Comparison of ENCODE assay signal across 9 cellular contexts in genomic region chr10:59234814-59235429, GRCh38. TPM values are rescaled to one million over a fixed set of nuclear protein-coding genes. Genes with fewer than 3 reads are reported as not detected.
A peak's percentile ranks its signal among the peaks of the same experiment; 100 is the strongest.
DNase-seq lines count a peak whose midpoint lies in the region; ATAC-seq, FAIRE-seq and TF ChIP-seq lines count a peak whose summit lies in the region.
"Had no signal": no experiment of that assay in that cellular context is flagged by ENCODE, and none has a peak within 500 bp of the region (broad histone marks: within the 10 kb centered on the region; RNA-seq: fewer than 3 reads in every experiment).

No MANE protein-coding gene starts in this region.

- no peak overlapping the region for H2AK5ac ChIP-seq in mesendoderm (ENCODE audit: low read length)

- H3K9ac ChIP-seq in MM.1S (ENCODE audit: low read length) = no peak overlapping the region
- no peak overlapping the region for H3K9ac ChIP-seq in K562 (ENCODE audit: insufficient read depth in 1 of 2, low read depth in 2 of 2, low read length in 2 of 2)
- H3K9ac ChIP-seq in mesendoderm (ENCODE audit: low read length) = no peak overlapping the region

- peak; percentile 58 for FAIRE-seq in K562 (lab: Jason Lieb, UNC)

- H3K79me2 ChIP-seq in MM.1S (ENCODE audit: low read length) (no peaks in the 10 kb centered on the region), K562 (ENCODE audit: control insufficient read depth, insufficient read depth, low read length) (no peaks in the 10 kb centered on the region), mesendoderm (ENCODE audit: control insufficient read depth, insufficient read depth, low read length) (no peaks in the 10 kb centered on the region)

- no peaks in the 10 kb centered on the region for H3K9me3 Mint-ChIP-seq in CD4-positive, alpha-beta T cell

- BruUV-seq in K562 (replicated peaks; lab: Mats Ljungman, UMichigan) = no TSS peak

- no peaks in the 10 kb centered on the region for H3K9me2 ChIP-seq in MM.1S (replicated peaks; ENCODE audit: insufficient read depth, low read length)

- no peaks in the 10 kb centered on the region for H3K79me1 ChIP-seq in mesendoderm (ENCODE audit: low read length)

- H4K8ac ChIP-seq in mesendoderm (ENCODE audit: low read depth, low read length) = no peak overlapping the region

- H3K27me3 ChIP-seq in MM.1S (replicated peaks; ENCODE audit: insufficient read depth, low read length) (no peaks in the 10 kb centered on the region), K562 (ENCODE audit: control insufficient read depth in 2 of 2, insufficient read depth in 2 of 2, low read length in 2 of 2) (no peaks in the 10 kb centered on the region), mesendoderm (ENCODE audit: insufficient read depth, low read length, poor library complexity) (no peaks in the 10 kb centered on the region)
- H3K27me3 ChIP-seq in CD4-positive, alpha-beta T cell (ENCODE audit: control insufficient read depth, insufficient read depth, low read length) = no peaks in the 10 kb centered on the region

- H3K4me1 ChIP-seq in MM.1S (ENCODE audit: low read length) = no peaks in the 10 kb centered on the region
- no peaks in the 10 kb centered on the region for H3K4me1 ChIP-seq in K562 (replicated peaks in 1 of 2; ENCODE audit: control insufficient read depth in 2 of 2, insufficient read depth in 2 of 2, low read length in 2 of 2)
- H3K4me1 ChIP-seq in mesendoderm (ENCODE audit: control insufficient read depth, low read depth, low read length) = no peaks in the 10 kb centered on the region

- in situ Hi-C loops in K562 (cut with MboI) = no loop called here

- TF ChIP-seq RAD21 in K562 (CRISPR knock-in tag; conservative IDR thresholded peaks at IDR 0.05 in 1 of 2, IDR thresholded peaks at IDR 0.05 in 1 of 2) = peak in 1 of 2 experiments; percentile 28; a peak in 1 of 4 replicates

- no peak for ATAC-seq in K562
- no peak for ATAC-seq in CD4-positive, alpha-beta T cell (ENCODE audit: poor library complexity)
- ATAC-seq in HG03097 (IDR thresholded peaks at IDR 0.05; ENCODE audit: low FRiP score, unreplicated experiment) = no peak

- H3K9me1 ChIP-seq in K562 (ENCODE audit: control insufficient read depth, insufficient read depth, low read length) = no peaks in the 10 kb centered on the region

- no peak overlapping the region for H3K56ac ChIP-seq in mesendoderm (ENCODE audit: low read length)

- H3K36me3 ChIP-seq in MM.1S (replicated peaks; ENCODE audit: insufficient read depth, low read length) = no peaks in the 10 kb centered on the region
- H3K36me3 ChIP-seq in K562 (ENCODE audit: control insufficient read depth, insufficient read depth, low read length) = no peaks in the 10 kb centered on the region
- H3K36me3 ChIP-seq in mesendoderm (ENCODE audit: control insufficient read depth, insufficient read depth, low read length) = no peaks in the 10 kb centered on the region

- no peaks in the 10 kb centered on the region for H3K4me1 Mint-ChIP-seq in CD4-positive, alpha-beta T cell (ENCODE audit: low read depth)
- H3K4me1 Mint-ChIP-seq: CD4-positive, CD25-positive, alpha-beta regulatory T cell had no signal

- no peaks in the 10 kb centered on the region for H3F3A ChIP-seq in MM.1S (ENCODE audit: insufficient read depth, low read length)

- no peaks in the 10 kb centered on the region for H3K27me3 Mint-ChIP-seq in CD4-positive, alpha-beta T cell
- H3K27me3 Mint-ChIP-seq: CD4-positive, CD25-positive, alpha-beta regulatory T cell had no signal

- no peak for TF ChIP-seq POLR2A in K562 (conservative IDR thresholded peaks at IDR 0.05)

- H3K23ac ChIP-seq in mesendoderm (ENCODE audit: low read length) = no peak overlapping the region

- intact Hi-C loops in K562 (cut with micrococcal nuclease) = no loop called here
- intact Hi-C loops in CD4-positive, alpha-beta T cell (cut with DNase I, micrococcal nuclease) = no loop called here

- H3K4me3 Mint-ChIP-seq in CD4-positive, alpha-beta T cell = no peak overlapping the region
- H3K4me3 Mint-ChIP-seq: CD4-positive, CD25-positive, alpha-beta regulatory T cell had no signal

- DNase-seq in NCI-H1092 treated with DMSO at 0.1 percent for 48 hours (lab: John Stamatoyannopoulos, UW) (peak; percentile 6), NCI-H1092 (lab: John Stamatoyannopoulos, UW) (no peak), MM.1S (peak; percentile 29), K562 (ENCODE audit: extremely low read depth in 1 of 4, low spot score in 3 of 4) (peak in 1 of 4 experiments; percentile 8), mesendoderm (peak; percentile 31), activated T-cell treated with anti-CD3 and anti-CD28 coated beads for 4 hours (no peak)
- DNase-seq in CD4-positive, alpha-beta T cell = no peak

- no peak overlapping the region for H2AFZ ChIP-seq in MM.1S (ENCODE audit: low read length)
- no peak overlapping the region for H2AFZ ChIP-seq in K562 (ENCODE audit: low read depth, low read length)

- POLR2A ChIA-PET in K562 (lab: Yijun Ruan, JAX) = no interaction called here
- POLR2A ChIA-PET in CD4-positive, alpha-beta T cell (lab: Charles Lee) = no interaction called here

- no peak overlapping the region for H3K4ac ChIP-seq in mesendoderm (ENCODE audit: low read depth, low read length)

- H3K27ac Mint-ChIP-seq in CD4-positive, alpha-beta T cell = no peak overlapping the region
- H3K27ac Mint-ChIP-seq: CD4-positive, CD25-positive, alpha-beta regulatory T cell had no signal

- TF ChIP-seq CTCF in MM.1S (IDR thresholded peaks at IDR 0.05; ENCODE audit: low read length) (peak; percentile 63), K562 (IDR thresholded peaks at IDR 0.05 in 2 of 3, conservative IDR thresholded peaks at IDR 0.05 in 1 of 3; ENCODE audit: insufficient read depth in 2 of 3, low read depth in 1 of 3, low read length in 3 of 3) (peak in 2 of 3 experiments; percentile 33 to 37; a peak in 2 of 6 replicates)
- TF ChIP-seq CTCF in CD4-positive, alpha-beta T cell (IDR thresholded peaks at IDR 0.05) = no peak

- no peak overlapping the region for H2BK15ac ChIP-seq in mesendoderm (replicated peaks; ENCODE audit: low read depth)

- no peak overlapping the region for H3K27ac ChIP-seq in MM.1S (ENCODE audit: low read length)
- H3K27ac ChIP-seq in K562 (ENCODE audit: extremely low read depth, low read depth, low read length) = no peak overlapping the region
- no peak overlapping the region for H3K27ac ChIP-seq in mesendoderm (ENCODE audit: low read depth, low read length)
- no peak overlapping the region for H3K27ac ChIP-seq in CD4-positive, alpha-beta T cell (ENCODE audit: low read depth, low read length)

- H2BK120ac ChIP-seq in mesendoderm (ENCODE audit: low read depth, low read length) = no peak overlapping the region

- H3K9me3 ChIP-seq in MM.1S (replicated peaks; ENCODE audit: insufficient read depth, low read length) = no peaks in the 10 kb centered on the region
- no peaks in the 10 kb centered on the region for H3K9me3 ChIP-seq in K562 (replicated peaks; ENCODE audit: control insufficient read depth, insufficient read depth, low read depth, low read length)
- H3K9me3 ChIP-seq in CD4-positive, alpha-beta T cell (ENCODE audit: control insufficient read depth, low read length) = no peaks in the 10 kb centered on the region

- H3K18ac ChIP-seq in mesendoderm (ENCODE audit: low read length) = no peak overlapping the region

- H3K4me3 ChIP-seq in MM.1S (ENCODE audit: low read length) (no peak overlapping the region), K562 (no peak overlapping the region), mesendoderm (ENCODE audit: low read length) (no peak overlapping the region)

- H3K4me2 ChIP-seq in MM.1S (ENCODE audit: low read depth, low read length) = no peak overlapping the region
- no peak overlapping the region for H3K4me2 ChIP-seq in K562 (ENCODE audit: insufficient read depth, low read length)
- no peak overlapping the region for H3K4me2 ChIP-seq in mesendoderm (ENCODE audit: low read length)

- no peaks in the 10 kb centered on the region for H3K36me3 Mint-ChIP-seq in CD4-positive, alpha-beta T cell (ENCODE audit: low read depth)
- H3K36me3 Mint-ChIP-seq: CD4-positive, CD25-positive, alpha-beta regulatory T cell had no signal

- H4K5ac ChIP-seq in mesendoderm (ENCODE audit: low read length) = no peak overlapping the region

- H4K20me1 ChIP-seq in MM.1S (ENCODE audit: insufficient read depth, low read length) (no peaks in the 10 kb centered on the region), K562 (replicated peaks; ENCODE audit: control insufficient read depth, insufficient read depth, low read length) (no peaks in the 10 kb centered on the region)

- CTCF ChIA-PET in K562 (lab: Yijun Ruan, JAX; ENCODE audit: low intra/inter-chr PET ratio) = interaction anchor here (0.7 kb wide), 1 partner anchor 350 kb away, joined by 5 read pairs; no protein-coding TSS in a partner anchor
- CTCF ChIA-PET in CD4-positive, alpha-beta T cell (lab: Charles Lee) = no interaction called here

- H2BK5ac ChIP-seq in mesendoderm (ENCODE audit: low read length) = no peak overlapping the region

- no peak for TF ChIP-seq EP300 in K562 (IDR thresholded peaks at IDR 0.05; ENCODE audit: low read length)

TF ChIP-seq in K562, 482 proteins besides CTCF, POLR2A, EP300 and RAD21:
- TF ChIP-seq ZNF384 (IDR thresholded peaks at IDR 0.05; ENCODE audit: low read depth, low read length) (0 out of 2 replicates have a peak, but pooled peaks have one; percentile 38), ZNF354B (CRISPR knock-in tag; IDR thresholded peaks at IDR 0.05) (no peak), CAMTA2 (CRISPR knock-in tag; conservative IDR thresholded peaks at IDR 0.05) (no peak), YY1 (IDR thresholded peaks at IDR 0.05; ENCODE audit: borderline replicate concordance in 1 of 3, control insufficient read depth in 1 of 3, extremely low read depth in 1 of 3, insufficient read depth in 3 of 3, insufficient read length in 1 of 3, insufficient replicate concordance in 2 of 3, low read depth in 1 of 3, low read length in 2 of 3) (peak in 1 of 3 experiments; percentile 43)

RNA-seq across cellular contexts. Expression of gene PHYHIPL, which starts 58.5 kb away (rescaled TPM):
- not detected in 2 replicates for total RNA-seq in K562 (2011; cell fraction: chromatin; rRNA removed; ENCODE audit: low replicate concordance)
- total RNA-seq in K562 (2011; cell fraction: nucleolus; rRNA removed) = not detected in 2 replicates
- not detected in 2 replicates for total RNA-seq in K562 (2011; cell fraction: nucleoplasm; rRNA removed)
- not detected in 2 replicates for total RNA-seq in K562 (2014; rRNA removed)
- total RNA-seq in K562 (2014; rRNA removed; fragmentation: Illumina TruSeq; extraction: Trizol) = not detected in 2 replicates
- not detected in 2 replicates for total RNA-seq in K562 (2015; rRNA removed; fragmentation: Illumina TruSeq; extraction: Trizol)
- total RNA-seq in K562 (2021) = not detected in 2 replicates
- not detected in 2 replicates for polyA plus RNA-seq in K562 (2011; rRNA removed)
- polyA plus RNA-seq in K562 (2011; cell fraction: cytosol; rRNA removed) = not detected in 2 replicates
- polyA plus RNA-seq in K562 (2011; cell fraction: nucleus; rRNA removed) = not detected in 2 replicates
- not detected in 2 replicates for polyA plus RNA-seq in K562 (2012)
- polyA plus RNA-seq in K562 (2014; fragmentation: Illumina TruSeq; extraction: Trizol) = not detected in 2 replicates
- polyA plus RNA-seq in K562 (2014; fragmentation: Nextera tagmentation; extraction: Ambion mirVana) = not detected
- polyA plus RNA-seq in K562 (2014; rRNA removed) = not detected in 2 replicates
- not detected in 2 replicates for polyA minus RNA-seq in K562 (2011; rRNA and poly(A)+ RNA removed)
- not detected in 2 replicates for polyA minus RNA-seq in K562 (2011; cell fraction: cytosol; rRNA and poly(A)+ RNA removed)
- not detected in 2 replicates for polyA minus RNA-seq in K562 (2011; cell fraction: nucleus; rRNA and poly(A)+ RNA removed)
- polyA plus RNA-seq in mesendoderm (2013, experiment 1 of 2) = 0.34 TPM
- polyA plus RNA-seq in mesendoderm (2013, experiment 2 of 2) = 0.32 TPM
- not detected for total RNA-seq in CD4-positive, alpha-beta T cell
- total RNA-seq: CD4-positive, CD25-positive, alpha-beta regulatory T cell had no signal
- polyA plus RNA-seq: CD4-positive, CD25-positive, alpha-beta regulatory T cell had no signal

Comparison
In these comparisons a context has a peak if more than half of its experiments do, and no peak if none do; other contexts are left out.
1. DNase-seq: peak in NCI-H1092 treated with DMSO at 0.1 percent for 48 hours (single experiment), MM.1S (single experiment) and mesendoderm (single experiment); none in NCI-H1092 (single experiment), CD4-positive, alpha-beta T cell (0 of 10) and activated T-cell treated with anti-CD3 and anti-CD28 coated beads for 4 hours (single experiment).